Comparison of ENCODE assay signal across 17 cellular contexts in genomic region chr22:49953027-49953679, GRCh38. TPM values are rescaled to one million over a fixed set of nuclear protein-coding genes. Genes with fewer than 3 reads are reported as not detected.
DNase-seq lines count a peak whose midpoint lies in the region; ATAC-seq and TF ChIP-seq lines count a peak whose summit lies in the region.
"Had no signal": no experiment of that assay in that cellular context is flagged by ENCODE, and none has a peak within 500 bp of the region (broad histone marks: within the 10 kb centered on the region; RNA-seq: fewer than 3 reads in every experiment).

No MANE protein-coding gene starts in this region.

- TF ChIP-seq RAD21 in HCT116 (IDR thresholded peaks at IDR 0.05; ENCODE audit: low read depth): no peak

- RAD21 ChIA-PET in HCT116 (lab: Charles Lee; ENCODE audit: low non-redundant PET in 1 of 2, low total read pairs in 2 of 2, uncharacterized antibody in 2 of 2, unreplicated experiment in 2 of 2): no interaction called here

- no peaks in the 10 kb centered on the region for H3K27me3 ChIP-seq in HCT116 (ENCODE audit: insufficient read depth, low read length)
- H3K27me3 ChIP-seq in left lung: no peaks in the 10 kb centered on the region
- H3K27me3 ChIP-seq in dorsolateral prefrontal cortex: no peaks in the 10 kb centered on the region

- TF ChIP-seq POLR2A in HCT116 (IDR thresholded peaks at IDR 0.05; ENCODE audit: borderline replicate concordance, extremely low read depth, insufficient read depth, insufficient read length): no peak

- no TSS peak for BruUV-seq in HCT116 (replicated peaks; lab: Mats Ljungman, UMichigan)

- H3K9me3 ChIP-seq in HCT116 (ENCODE audit: control insufficient read depth in 1 of 2, insufficient read depth in 1 of 2, low read depth in 1 of 2, low read length in 2 of 2) (no peaks in the 10 kb centered on the region), left lung (no peaks in the 10 kb centered on the region)

- H3K4me3 Mint-ChIP-seq in stimulated activated naive B cell treated with anti-CD40 and anti-IgM and Interleukin-4, amounts not matched to agents 10 μg/mL and 1 μg/mL and 100 μg/mL, for 72 hours: peak overlapping the region in 1 of 2 donors; percentile 28
- H3K4me3 Mint-ChIP-seq: CD8-positive, alpha-beta memory T cell; T-helper 17 cell had no signal

- no peaks in the 10 kb centered on the region for H3K9me2 ChIP-seq in HCT116 (ENCODE audit: insufficient read depth)

- no peaks in the 10 kb centered on the region for H3K79me2 ChIP-seq in HCT116 (ENCODE audit: insufficient read depth, low read length)

- H3K27me3 Mint-ChIP-seq in stimulated activated naive B cell treated with anti-CD40 and anti-IgM and Interleukin-4, amounts not matched to agents 10 μg/mL and 1 μg/mL and 100 μg/mL, for 72 hours: no peaks in the 10 kb centered on the region
- H3K27me3 Mint-ChIP-seq: T-helper 17 cell had no signal

- H3K4me1 ChIP-seq in HCT116 (ENCODE audit: control insufficient read depth in 1 of 2, insufficient read depth in 2 of 2, low read length in 2 of 2): peaks cover 36 to 51% of the 10 kb centered on the region in 2 experiments
- H3K4me1 ChIP-seq in left lung: peaks cover 44 to 71% of the 10 kb centered on the region in 2 donors

- H3K4me1 Mint-ChIP-seq in stimulated activated naive B cell treated with anti-CD40 and anti-IgM and Interleukin-4, amounts not matched to agents 10 μg/mL and 1 μg/mL and 100 μg/mL, for 72 hours: peaks cover 13 to 46% of the 10 kb centered on the region in 2 donors
- H3K4me1 Mint-ChIP-seq: T-helper 17 cell had no signal

- H3K9ac ChIP-seq in HCT116 (ENCODE audit: low read length): peak overlapping the region; percentile 19; the same call in 1 of the 2 replicates

- no peak for ATAC-seq in HCT116
- peak; percentile 10 for ATAC-seq in left lung
- peak; percentile 14 to 24 for ATAC-seq in stimulated activated naive B cell treated with anti-CD40 and anti-IgM and Interleukin-4, amounts not matched to agents 10 μg/mL and 1 μg/mL and 100 μg/mL, for 72 hours (replicated peaks)
- no peak for ATAC-seq in activated CD4-positive, CD25-positive, alpha-beta regulatory T cell treated with anti-CD3 and anti-CD28 coated beads, Interleukin-2, amount 50 U/mL, for 24 hours
- ATAC-seq: stimulated activated naive CD8-positive, alpha-beta T cell treated with anti-CD3 and anti-CD28 coated beads, Interleukin-15, Interleukin-2, amounts not matched to agents 100 U/mL and 50 U/mL, for 24 hours; T-helper 17 cell had no signal

- no peak overlapping the region; the same call in 1 of the 2 replicates for H3K4me2 ChIP-seq in HCT116 (ENCODE audit: low read length)

- intact Hi-C loops in HCT116 (cut with micrococcal nuclease): no loop called here
- intact Hi-C loops in left lung (cut with DNase I): no loop called here
- intact Hi-C loops in dorsolateral prefrontal cortex (cut with DNase I): no loop called here

- H3K27ac Mint-ChIP-seq in stimulated activated naive B cell treated with anti-CD40 and anti-IgM and Interleukin-4, amounts not matched to agents 10 μg/mL and 1 μg/mL and 100 μg/mL, for 72 hours: no peak overlapping the region
- H3K27ac Mint-ChIP-seq: CD8-positive, alpha-beta memory T cell; T-helper 17 cell had no signal

- H3K36me3 ChIP-seq in HCT116 (ENCODE audit: control insufficient read depth in 1 of 2, insufficient read depth in 2 of 2, low read length in 2 of 2): no peaks in the 10 kb centered on the region
- no peaks in the 10 kb centered on the region for H3K36me3 ChIP-seq in left lung

- no peaks in the 10 kb centered on the region for H4K20me1 ChIP-seq in HCT116 (ENCODE audit: insufficient read depth)

- H3K4me3 ChIP-seq in HCT116 (replicated peaks in 1 of 2; ENCODE audit: low read depth in 1 of 2, low read length in 2 of 2) (no peak overlapping the region), left lung (no peak overlapping the region), dorsolateral prefrontal cortex (no peak overlapping the region)

- TF ChIP-seq CTCF in HCT116 (IDR thresholded peaks at IDR 0.05 in 2 of 3, conservative IDR thresholded peaks at IDR 0.05 in 1 of 3; ENCODE audit: borderline replicate concordance in 1 of 3, insufficient read depth in 1 of 3, low read depth in 2 of 3, low read length in 2 of 3) (no peak), VCaP (conservative IDR thresholded peaks at IDR 0.05) (no peak), left lung (IDR thresholded peaks at IDR 0.05) (no peak), dorsolateral prefrontal cortex (IDR thresholded peaks at IDR 0.05 in 54 of 56, conservative IDR thresholded peaks at IDR 0.05 in 2 of 56; ENCODE audit: low read depth in 1 of 56, partially characterized antibody in 56 of 56) (no peak)

- no peaks in the 10 kb centered on the region for H3K36me3 Mint-ChIP-seq in stimulated activated naive B cell treated with anti-CD40 and anti-IgM and Interleukin-4, amounts not matched to agents 10 μg/mL and 1 μg/mL and 100 μg/mL, for 72 hours
- H3K36me3 Mint-ChIP-seq: CD8-positive, alpha-beta memory T cell had no signal

- DNase-seq in HCT116 (ENCODE audit: low read depth, low spot score) (no peak), left lung (peak; percentile 77 to 87), dorsolateral prefrontal cortex (no peak), cerebellar cortex (ENCODE audit: low spot score) (no peak)
- DNase-seq in stimulated activated naive B cell treated with anti-CD40 and anti-IgM and Interleukin-4, amounts not matched to agents 10 μg/mL and 1 μg/mL and 100 μg/mL, for 72 hours: no peak
- DNase-seq in stimulated activated CD4-positive, alpha-beta T cell treated with anti-CD3 and anti-CD28 coated beads, Interleukin-2, amount 100 ng/mL, for 48 hours: no peak
- DNase-seq: activated gamma-delta T cell treated with Interleukin-2 at 50 U/mL for 16 hours; CD8-positive, alpha-beta memory T cell; Kasumi-1; posterior cingulate gyrus; stimulated activated CD4-positive, alpha-beta T cell treated with anti-CD3 and anti-CD28 coated beads, Interleukin-4, amount 100 ng/mL, for 24 hours; stimulated activated naive CD8-positive, alpha-beta T cell treated with anti-CD3 and anti-CD28 coated beads, Interleukin-15, Interleukin-2, amounts not matched to agents 100 U/mL and 50 U/mL, for 24 hours; T-helper 17 cell had no signal

- POLR2A ChIA-PET in HCT116 (lab: Charles Lee): no interaction called here

- H3K27ac ChIP-seq in HCT116 (ENCODE audit: low read depth, low read length): no peak overlapping the region; the same call in 1 of the 2 replicates
- H3K27ac ChIP-seq in VCaP: peak overlapping the region; percentile 92; the same call in 1 of the 2 replicates
- H3K27ac ChIP-seq in left lung: peak overlapping the region; percentile 86
- peak overlapping the region in 1 of 59 donors; percentile 35 for H3K27ac ChIP-seq in dorsolateral prefrontal cortex

- H2AFZ ChIP-seq in HCT116 (ENCODE audit: low read depth, low read length, poor library complexity, severe bottlenecking): no peak overlapping the region

- H3K9me3 Mint-ChIP-seq in stimulated activated naive B cell treated with anti-CD40 and anti-IgM and Interleukin-4, amounts not matched to agents 10 μg/mL and 1 μg/mL and 100 μg/mL, for 72 hours: no peaks in the 10 kb centered on the region
- H3K9me3 Mint-ChIP-seq: CD8-positive, alpha-beta memory T cell had no signal

- CTCF ChIA-PET in HCT116 (lab: Charles Lee): no interaction called here

TF ChIP-seq in HCT116, 20 proteins besides CTCF, POLR2A, EP300 and RAD21:
- TF ChIP-seq ZFX (IDR thresholded peaks at IDR 0.05) (0 out of 2 replicates have a peak, but pooled peaks have one; percentile 11), ZBTB33 (IDR thresholded peaks at IDR 0.05; ENCODE audit: extremely low read depth, insufficient replicate concordance, low read length) (no peak)
TF ChIP-seq in HCT116: peak in this region for 1.

RNA-seq across cellular contexts. Expression of gene PIM3, which starts 7.4 kb away (rescaled TPM):
- total RNA-seq in HCT116 (2021; ENCODE audit: unreplicated experiment) (116 TPM), left lung (100 to 1,000 TPM in 1 of 2 donors, 10 to 100 TPM in 1; 80.6 to 129 TPM), dorsolateral prefrontal cortex (10 to 100 TPM; 18.9 to 92.4 (median 32.9) TPM)
- 84.5 and 97.2 TPM in 2 replicates for polyA plus RNA-seq in HCT116 (2012)

RNA-seq across cellular contexts. Expression of gene CRELD2, which starts 34.7 kb away (rescaled TPM):
- 45.8 TPM for total RNA-seq in HCT116 (2021; ENCODE audit: unreplicated experiment)
- 39.6 and 41.0 TPM in 2 replicates for polyA plus RNA-seq in HCT116 (2012)
- 10 to 100 TPM; 59.7 to 79.7 TPM for total RNA-seq in left lung
- 10 to 100 TPM; 19.4 to 50.3 (median 29.6) TPM for total RNA-seq in dorsolateral prefrontal cortex

RNA-seq across cellular contexts. Expression of gene ALG12, which starts 34.9 kb away (rescaled TPM):
- 16.6 TPM for total RNA-seq in HCT116 (2021; ENCODE audit: unreplicated experiment)
- 13.0 and 13.7 TPM in 2 replicates for polyA plus RNA-seq in HCT116 (2012)
- total RNA-seq in left lung: 10 to 100 TPM; 29.4 to 35.2 TPM
- total RNA-seq in dorsolateral prefrontal cortex: 10 to 100 TPM in 117 of 120 experiments, 1 to 10 TPM in 3; 9.4 to 31.2 (median 15.9) TPM

RNA-seq across cellular contexts. Expression of gene IL17REL, which starts 59.4 kb away (rescaled TPM):
- total RNA-seq in HCT116 (2021; ENCODE audit: unreplicated experiment) (not detected), left lung (not detected), dorsolateral prefrontal cortex (1 to 10 TPM in 4 of 120 experiments, under 1 TPM in 52, not detected in 64; 0.11 to 1.7 (median 0.30) TPM)
- not detected in 2 replicates for polyA plus RNA-seq in HCT116 (2012)
- total RNA-seq: bronchial epithelial cell, mesenteric fat pad, T-helper 17 cell had no signal
- polyA plus RNA-seq: CD8-positive, alpha-beta memory T cell had no signal

Comparison
In these comparisons a context has a peak if more than half of its experiments do, and no peak if none do; other contexts are left out.
1. ATAC-seq: peak in left lung (single experiment) and stimulated activated naive B cell treated with anti-CD40 and anti-IgM and Interleukin-4, amounts not matched to agents 10 μg/mL and 1 μg/mL and 100 μg/mL, for 72 hours (2 of 2); none in HCT116 (single experiment) and activated CD4-positive, CD25-positive, alpha-beta regulatory T cell treated with anti-CD3 and anti-CD28 coated beads, Interleukin-2, amount 50 U/mL, for 24 hours (0 of 2).
2. DNase-seq: peak in left lung (2 of 2); none in HCT116 (single experiment), stimulated activated naive B cell treated with anti-CD40 and anti-IgM and Interleukin-4, amounts not matched to agents 10 μg/mL and 1 μg/mL and 100 μg/mL, for 72 hours (single experiment), dorsolateral prefrontal cortex (0 of 10), stimulated activated CD4-positive, alpha-beta T cell treated with anti-CD3 and anti-CD28 coated beads, Interleukin-2, amount 100 ng/mL, for 48 hours (0 of 2) and cerebellar cortex (single experiment).